1 cellular context compared by ENCODE assay signal in the genomic region with DNA sequence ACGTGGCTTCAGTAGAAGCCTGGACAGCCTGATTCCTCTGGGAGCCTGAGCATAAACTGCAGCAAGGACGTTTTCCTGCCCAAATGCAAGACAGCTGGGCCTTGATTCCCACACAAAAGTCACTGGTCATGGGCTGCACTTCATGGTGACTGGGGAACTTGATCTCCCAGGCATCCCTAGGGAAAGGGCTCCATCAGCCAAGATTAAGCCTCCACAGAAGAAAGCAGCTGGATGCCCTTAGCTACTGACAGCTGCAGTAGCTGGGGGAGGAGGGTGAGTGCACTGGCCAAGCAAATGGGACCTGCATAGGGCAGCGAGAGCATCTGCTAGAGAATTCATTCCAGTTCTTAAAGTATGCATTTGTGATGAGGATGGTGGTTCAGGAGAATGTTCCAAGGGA.
TF ChIP-seq lines count a peak whose summit lies in the region.

No MANE protein-coding gene starts in this region.

TF ChIP-seq in WTC11, 78 proteins besides CTCF, POLR2A, EP300 and RAD21 (continued from another document):
- TF ChIP-seq, protein P1, sequence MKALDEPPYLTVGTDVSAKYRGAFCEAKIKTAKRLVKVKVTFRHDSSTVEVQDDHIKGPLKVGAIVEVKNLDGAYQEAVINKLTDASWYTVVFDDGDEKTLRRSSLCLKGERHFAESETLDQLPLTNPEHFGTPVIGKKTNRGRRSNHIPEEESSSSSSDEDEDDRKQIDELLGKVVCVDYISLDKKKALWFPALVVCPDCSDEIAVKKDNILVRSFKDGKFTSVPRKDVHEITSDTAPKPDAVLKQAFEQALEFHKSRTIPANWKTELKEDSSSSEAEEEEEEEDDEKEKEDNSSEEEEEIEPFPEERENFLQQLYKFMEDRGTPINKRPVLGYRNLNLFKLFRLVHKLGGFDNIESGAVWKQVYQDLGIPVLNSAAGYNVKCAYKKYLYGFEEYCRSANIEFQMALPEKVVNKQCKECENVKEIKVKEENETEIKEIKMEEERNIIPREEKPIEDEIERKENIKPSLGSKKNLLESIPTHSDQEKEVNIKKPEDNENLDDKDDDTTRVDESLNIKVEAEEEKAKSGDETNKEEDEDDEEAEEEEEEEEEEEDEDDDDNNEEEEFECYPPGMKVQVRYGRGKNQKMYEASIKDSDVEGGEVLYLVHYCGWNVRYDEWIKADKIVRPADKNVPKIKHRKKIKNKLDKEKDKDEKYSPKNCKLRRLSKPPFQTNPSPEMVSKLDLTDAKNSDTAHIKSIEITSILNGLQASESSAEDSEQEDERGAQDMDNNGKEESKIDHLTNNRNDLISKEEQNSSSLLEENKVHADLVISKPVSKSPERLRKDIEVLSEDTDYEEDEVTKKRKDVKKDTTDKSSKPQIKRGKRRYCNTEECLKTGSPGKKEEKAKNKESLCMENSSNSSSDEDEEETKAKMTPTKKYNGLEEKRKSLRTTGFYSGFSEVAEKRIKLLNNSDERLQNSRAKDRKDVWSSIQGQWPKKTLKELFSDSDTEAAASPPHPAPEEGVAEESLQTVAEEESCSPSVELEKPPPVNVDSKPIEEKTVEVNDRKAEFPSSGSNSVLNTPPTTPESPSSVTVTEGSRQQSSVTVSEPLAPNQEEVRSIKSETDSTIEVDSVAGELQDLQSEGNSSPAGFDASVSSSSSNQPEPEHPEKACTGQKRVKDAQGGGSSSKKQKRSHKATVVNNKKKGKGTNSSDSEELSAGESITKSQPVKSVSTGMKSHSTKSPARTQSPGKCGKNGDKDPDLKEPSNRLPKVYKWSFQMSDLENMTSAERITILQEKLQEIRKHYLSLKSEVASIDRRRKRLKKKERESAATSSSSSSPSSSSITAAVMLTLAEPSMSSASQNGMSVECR (CRISPR knock-in tag; IDR thresholded peaks at IDR 0.05; ENCODE audit: borderline replicate concordance): no peak
- TF ChIP-seq, protein P2, sequence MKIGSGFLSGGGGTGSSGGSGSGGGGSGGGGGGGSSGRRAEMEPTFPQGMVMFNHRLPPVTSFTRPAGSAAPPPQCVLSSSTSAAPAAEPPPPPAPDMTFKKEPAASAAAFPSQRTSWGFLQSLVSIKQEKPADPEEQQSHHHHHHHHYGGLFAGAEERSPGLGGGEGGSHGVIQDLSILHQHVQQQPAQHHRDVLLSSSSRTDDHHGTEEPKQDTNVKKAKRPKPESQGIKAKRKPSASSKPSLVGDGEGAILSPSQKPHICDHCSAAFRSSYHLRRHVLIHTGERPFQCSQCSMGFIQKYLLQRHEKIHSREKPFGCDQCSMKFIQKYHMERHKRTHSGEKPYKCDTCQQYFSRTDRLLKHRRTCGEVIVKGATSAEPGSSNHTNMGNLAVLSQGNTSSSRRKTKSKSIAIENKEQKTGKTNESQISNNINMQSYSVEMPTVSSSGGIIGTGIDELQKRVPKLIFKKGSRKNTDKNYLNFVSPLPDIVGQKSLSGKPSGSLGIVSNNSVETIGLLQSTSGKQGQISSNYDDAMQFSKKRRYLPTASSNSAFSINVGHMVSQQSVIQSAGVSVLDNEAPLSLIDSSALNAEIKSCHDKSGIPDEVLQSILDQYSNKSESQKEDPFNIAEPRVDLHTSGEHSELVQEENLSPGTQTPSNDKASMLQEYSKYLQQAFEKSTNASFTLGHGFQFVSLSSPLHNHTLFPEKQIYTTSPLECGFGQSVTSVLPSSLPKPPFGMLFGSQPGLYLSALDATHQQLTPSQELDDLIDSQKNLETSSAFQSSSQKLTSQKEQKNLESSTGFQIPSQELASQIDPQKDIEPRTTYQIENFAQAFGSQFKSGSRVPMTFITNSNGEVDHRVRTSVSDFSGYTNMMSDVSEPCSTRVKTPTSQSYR (CRISPR knock-in tag; IDR thresholded peaks at IDR 0.05): no peak
- no peak for TF ChIP-seq MXD4 (CRISPR knock-in tag; IDR thresholded peaks at IDR 0.05; ENCODE audit: borderline replicate concordance)
